Comparison of ENCODE assay signal across 9 cellular contexts in the genomic region with DNA sequence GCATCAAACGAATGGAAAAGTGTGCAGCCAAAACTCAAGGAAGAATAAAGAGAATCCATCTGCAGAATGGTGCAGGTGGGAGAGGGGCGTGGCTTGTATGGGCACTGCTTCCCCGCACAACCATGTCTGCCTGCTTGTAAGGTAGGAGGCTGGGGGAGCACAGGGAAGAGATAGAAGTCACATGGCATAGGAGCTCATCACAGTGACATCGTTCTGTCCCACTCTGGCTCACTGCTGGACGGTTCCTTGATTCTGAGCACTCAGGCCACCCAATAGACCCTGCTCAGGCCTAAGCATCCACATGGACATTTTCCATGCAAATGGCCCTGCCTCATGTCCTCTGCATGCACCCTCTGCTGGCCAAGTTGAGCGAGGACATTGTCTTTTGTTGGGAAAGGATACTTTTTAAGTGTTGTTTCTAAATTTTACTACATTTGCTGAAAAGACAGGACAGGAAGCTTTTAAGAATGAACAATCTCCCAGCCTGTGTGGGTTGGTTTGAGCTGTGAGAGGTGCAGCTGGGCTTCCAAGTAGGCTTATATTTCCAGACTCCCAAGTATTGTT. TPM values are rescaled to one million over a fixed set of nuclear protein-coding genes. Genes with fewer than 3 reads are reported as not detected.
DNase-seq lines count a peak whose midpoint lies in the region; ATAC-seq, FAIRE-seq and TF ChIP-seq lines count a peak whose summit lies in the region.
"Had no signal": no experiment of that assay in that cellular context is flagged by ENCODE, and none has a peak within 500 bp of the region (broad histone marks: within the 10 kb centered on the region; RNA-seq: fewer than 3 reads in every experiment).

No MANE protein-coding gene starts in this region.

- no peak overlapping the region for H2AFZ ChIP-seq in SK-N-SH (ENCODE audit: low read depth)

- intact Hi-C loops in heart left ventricle (cut with DNase I), result loop anchor here in 1 of 10 donors (10.0 kb wide), 1 partner anchor 136 kb away; no protein-coding TSS in a partner anchor

- H3F3A ChIP-seq in SK-N-SH (replicated peaks; ENCODE audit: insufficient read depth), result peaks cover 24% of the 10 kb centered on the region

- peaks cover 13% of the 10 kb centered on the region for H3K4me1 Mint-ChIP-seq in activated T-cell treated with anti-CD3 and anti-CD28 coated beads, Interleukin-2, amount 50 U/mL, for 4 hours (ENCODE audit: low read depth)

- peak overlapping the region; percentile 85; the same call in 1 of the 2 replicates for H3K9ac ChIP-seq in SK-N-SH

- H3K4me3 Mint-ChIP-seq in activated T-cell treated with anti-CD3 and anti-CD28 coated beads, Interleukin-2, amount 50 U/mL, for 4 hours, result no peak overlapping the region

- TF ChIP-seq POLR2A in H54 (IDR thresholded peaks at IDR 0.05; ENCODE audit: low read depth, low read length) (no peak), heart left ventricle (IDR thresholded peaks at IDR 0.05) (no peak)

- ATAC-seq in GM18868 (IDR thresholded peaks at IDR 0.05; ENCODE audit: unreplicated experiment), result no peak
- ATAC-seq in GM21786 (IDR thresholded peaks at IDR 0.05; ENCODE audit: unreplicated experiment), result no peak
- ATAC-seq in activated T-cell treated with anti-CD3 and anti-CD28 coated beads, Interleukin-2, amount 50 U/mL, for 4 hours, result no peak
- no peak for ATAC-seq in heart left ventricle
- ATAC-seq: left lung had no signal

- CTCF ChIA-PET in SK-N-SH (lab: Yijun Ruan, JAX), result interaction anchor here (0.7 to 1.8 kb wide), 8 partner anchors 8 to 234 kb away, joined by 3 to 9 read pairs (median 4); no protein-coding TSS in a partner anchor

- TF ChIP-seq RAD21 in SK-N-SH (IDR thresholded peaks at IDR 0.05; ENCODE audit: low read length), result peak; percentile 59

- no peaks in the 10 kb centered on the region for H4K20me1 ChIP-seq in SK-N-SH (ENCODE audit: insufficient read depth)

- H3K9me2 ChIP-seq in SK-N-SH, result no peaks in the 10 kb centered on the region

- H3K9me3 Mint-ChIP-seq in activated T-cell treated with anti-CD3 and anti-CD28 coated beads, Interleukin-2, amount 50 U/mL, for 4 hours, result no peaks in the 10 kb centered on the region

- peak overlapping the region; percentile 93 for H3K4me2 ChIP-seq in SK-N-SH

- peaks cover 84% of the 10 kb centered on the region for H3K79me2 ChIP-seq in SK-N-SH (ENCODE audit: insufficient read depth)

- H3K36me3 ChIP-seq in SK-N-SH (replicated peaks in 1 of 2; ENCODE audit: control insufficient read depth in 1 of 2, insufficient read depth in 2 of 2, low read length in 1 of 2) (peaks cover 33 to 34% of the 10 kb centered on the region in 2 experiments), heart left ventricle (no peaks in the 10 kb centered on the region)
- H3K36me3 ChIP-seq: left lung had no signal

- no peak for DNase-seq in AG09309 (ENCODE audit: low read depth)
- DNase-seq in H54 (ENCODE audit: insufficient read length, low spot score), result peak; percentile 41
- peak; percentile 52 for DNase-seq in SK-N-SH
- DNase-seq in iris pigment epithelial cell (ENCODE audit: low read depth), result peak; percentile 60
- no peak for DNase-seq in activated T-cell treated with anti-CD3 and anti-CD28 coated beads, Interleukin-2, amount 50 U/mL, for 4 hours
- DNase-seq in heart left ventricle, result no peak
- DNase-seq: left lung had no signal

- H3K27ac ChIP-seq in SK-N-SH (ENCODE audit: low read depth in 2 of 2, low read length in 1 of 2) (peak overlapping the region; percentile 41 to 67; a peak in 2 of 4 replicates), heart left ventricle (no peak overlapping the region)
- H3K27ac ChIP-seq: left lung had no signal

- no peak for TF ChIP-seq EP300 in SK-N-SH (IDR thresholded peaks at IDR 0.05; ENCODE audit: borderline replicate concordance in 1 of 2, low read depth in 1 of 2, low read length in 1 of 2)

- no peak for FAIRE-seq in H54 (lab: Jason Lieb, UNC)

- 75% methylated on average over 6 of the region's 6 CpGs for WGBS in SK-N-SH (ENCODE audit: low lambda C conversion rate)
- WGBS in heart left ventricle, 4 donors, result 78 to 89% (median 81%) methylated on average over 6 of the region's 6 CpGs

- POLR2A ChIA-PET in SK-N-SH (lab: Yijun Ruan, JAX), result no interaction called here

- TF ChIP-seq CTCF in AG09309 (IDR thresholded peaks at IDR 0.05; ENCODE audit: control insufficient read depth, insufficient read depth, low read depth, low read length, missing control alignments) (peak; percentile 78), SK-N-SH (IDR thresholded peaks at IDR 0.05) (peak; percentile 72), heart left ventricle (IDR thresholded peaks at IDR 0.05) (peak in 6 of 12 donors; percentile 15 to 40 (median 36))

- H3K27me3 ChIP-seq in SK-N-SH (ENCODE audit: insufficient read depth) (no peaks in the 10 kb centered on the region), heart left ventricle (peaks cover 0 to 28% (median 0%) of the 10 kb centered on the region in 9 donors)

- no peaks in the 10 kb centered on the region for H3K9me3 ChIP-seq in SK-N-SH
- H3K9me3 ChIP-seq in heart left ventricle, result no peaks in the 10 kb centered on the region
- H3K9me3 ChIP-seq: left lung had no signal

- peaks cover 50% of the 10 kb centered on the region for H3K27me3 Mint-ChIP-seq in activated T-cell treated with anti-CD3 and anti-CD28 coated beads, Interleukin-2, amount 50 U/mL, for 4 hours (ENCODE audit: low read depth)

- H3K4me1 ChIP-seq in SK-N-SH (ENCODE audit: control insufficient read depth in 1 of 2, insufficient read depth in 2 of 2, low read depth in 1 of 2, low read length in 1 of 2) (peaks cover 12 to 16% of the 10 kb centered on the region in 2 experiments; a peak in 2 of 4 replicates), heart left ventricle (peaks cover 0 to 13% (median 5%) of the 10 kb centered on the region in 12 donors)

- no peak overlapping the region for H3K4me3 ChIP-seq in AG09309 (ENCODE audit: control insufficient read depth, low read depth, low read length)
- peak overlapping the region; percentile 73 to 87; a peak in 2 of 4 replicates for H3K4me3 ChIP-seq in SK-N-SH (ENCODE audit: low read depth in 2 of 2, low read length in 1 of 2)
- no peak overlapping the region for H3K4me3 ChIP-seq in heart left ventricle
- H3K4me3 ChIP-seq: left lung had no signal

- H3K36me3 Mint-ChIP-seq in activated T-cell treated with anti-CD3 and anti-CD28 coated beads, Interleukin-2, amount 50 U/mL, for 4 hours (ENCODE audit: insufficient read depth), result no peaks in the 10 kb centered on the region

TF ChIP-seq in SK-N-SH, 30 proteins besides CTCF, POLR2A, EP300 and RAD21:
- TF ChIP-seq SMC3 (IDR thresholded peaks at IDR 0.05; ENCODE audit: low read depth, low read length) (peak; percentile 47; the same call in 1 of the 2 replicates), GABPA (IDR thresholded peaks at IDR 0.05; ENCODE audit: low read depth) (no peak), FOXM1 (IDR thresholded peaks at IDR 0.05; ENCODE audit: low read depth) (no peak), TAF1 (IDR thresholded peaks at IDR 0.05; ENCODE audit: borderline replicate concordance, low read depth, low read length) (no peak), TCF12 (IDR thresholded peaks at IDR 0.05) (0 out of 2 replicates have a peak, but pooled peaks have one; percentile 9), TEAD4 (IDR thresholded peaks at IDR 0.05; ENCODE audit: borderline replicate concordance, insufficient read depth) (no peak), POLR2AphosphoS5 (IDR thresholded peaks at IDR 0.05; ENCODE audit: low read depth, low read length) (no peak), EZH2phosphoT487 (IDR thresholded peaks at IDR 0.05; ENCODE audit: borderline replicate concordance, low read depth) (no peak), MAX (IDR thresholded peaks at IDR 0.05; ENCODE audit: low read depth) (peak; percentile 81), NRF1 (IDR thresholded peaks at IDR 0.05; ENCODE audit: low read depth, low read length) (no peak), GATA2 (CRISPR knock-in tag; IDR thresholded peaks at IDR 0.05) (no peak)

RNA-seq across cellular contexts. Expression of gene MYLK, which starts 3.1 kb away (rescaled TPM):
- polyA plus RNA-seq in SK-N-SH (2012; rRNA removed) (262 and 272 TPM in 2 replicates), heart left ventricle (1 to 10 TPM; 3.2 to 9.4 TPM)
- polyA plus RNA-seq in SK-N-SH (2012; cell fraction: cytosol; rRNA removed), result 180 and 207 TPM in 2 replicates
- polyA plus RNA-seq in SK-N-SH (2012; cell fraction: nucleus; rRNA removed), result 361 and 379 TPM in 2 replicates
- under 1 TPM; 0.60 to 0.92 (median 0.68) TPM for total RNA-seq in activated T-cell treated with anti-CD3 and anti-CD28 coated beads, Interleukin-2, amount 50 U/mL, for 4 hours
- total RNA-seq in heart left ventricle, result 10 to 100 TPM; 10.5 to 20.7 (median 12.7) TPM

Comparison
In these comparisons a context has a peak if more than half of its experiments do, and no peak if none do; other contexts are left out.
1. DNase-seq: peak in H54 (single experiment), SK-N-SH (single experiment) and iris pigment epithelial cell (single experiment); none in AG09309 (single experiment), activated T-cell treated with anti-CD3 and anti-CD28 coated beads, Interleukin-2, amount 50 U/mL, for 4 hours (single experiment) and heart left ventricle (0 of 5).
2. H3K4me3 ChIP-seq: peak in SK-N-SH (2 of 2); none in AG09309 (single experiment) and heart left ventricle (0 of 12).
3. H3K27ac ChIP-seq: peak in SK-N-SH (2 of 2); none in heart left ventricle (0 of 12).
4. RNA of gene MYLK, which starts 3.1 kb away (total RNA-seq): 10.5 to 20.7 TPM in heart left ventricle; 0.60 to 0.92 TPM in activated T-cell treated with anti-CD3 and anti-CD28 coated beads, Interleukin-2, amount 50 U/mL, for 4 hours; every median in the first group is over 4 times any median in the second.